ENCODE assay signal across 10 cellular contexts in genomic region chr2:54588244-54588899, GRCh38.
DNase-seq lines count a peak whose midpoint lies in the region; ATAC-seq, FAIRE-seq and TF ChIP-seq lines count a peak whose summit lies in the region.
"Had no signal": no experiment of that assay in that cellular context is flagged by ENCODE, and none has a peak within 500 bp of the region (broad histone marks: within the 10 kb centered on the region; RNA-seq: fewer than 3 reads in every experiment).

No MANE protein-coding gene starts in this region.

- H3K9me3 ChIP-seq in H9 (ENCODE audit: control insufficient read depth, low read depth, low read length), result no peaks in the 10 kb centered on the region

- H3K27ac ChIP-seq in H9 (ENCODE audit: insufficient read length, low read depth, low read length), result no peak overlapping the region

- H2BK5ac ChIP-seq in H9 (ENCODE audit: insufficient read length, low read length), result no peak overlapping the region

- no peak overlapping the region for H3K4me2 ChIP-seq in H9 (ENCODE audit: insufficient read depth, insufficient read length, low read length)

- FAIRE-seq in GM12892 (lab: Jason Lieb, UNC), result peak; percentile 82

- no peak overlapping the region for H2AFZ ChIP-seq in H9 (ENCODE audit: low read length)

- no peak for ATAC-seq in activated T-helper 17 cell treated with anti-CD3 and anti-CD28 coated beads, Interleukin-2, amount 50 U/mL, for 72 hours (replicated peaks)
- ATAC-seq in naive B cell (ENCODE audit: low read depth in 2 of 2) (peak; percentile 14 to 16), HG03565 (IDR thresholded peaks at IDR 0.05; ENCODE audit: unreplicated experiment) (no peak)

- H2BK15ac ChIP-seq in H9 (ENCODE audit: low read depth, low read length), result no peak overlapping the region

- no peak overlapping the region for H4K5ac ChIP-seq in H9 (ENCODE audit: insufficient read length, low read depth, low read length)

- no peak overlapping the region for H2AK5ac ChIP-seq in H9 (ENCODE audit: insufficient read length, low read length)

- no peak overlapping the region for H3K4ac ChIP-seq in H9 (ENCODE audit: low read depth, low read length)

- no peak overlapping the region for H3K56ac ChIP-seq in H9 (ENCODE audit: insufficient read length, low read depth, low read length)

- no peaks in the 10 kb centered on the region for H3K23me2 ChIP-seq in H9 (ENCODE audit: insufficient read length, low read depth, low read length, poor library complexity, severe bottlenecking)

- no peak overlapping the region for H2BK12ac ChIP-seq in H9 (ENCODE audit: insufficient read length, low read depth, low read length)

- no peak overlapping the region for H4K91ac ChIP-seq in H9 (ENCODE audit: insufficient read length, low read depth, low read length)

- H3K14ac ChIP-seq in H9 (ENCODE audit: insufficient read depth, low read length), result no peak overlapping the region

- peaks cover 28% of the 10 kb centered on the region; the same call in 1 of the 2 replicates for H3K79me2 ChIP-seq in H9 (ENCODE audit: insufficient read depth, low read length)

- no peak overlapping the region for H3T11ph ChIP-seq in H9 (ENCODE audit: low read length)

- H3K4me1 Mint-ChIP-seq in H9, result peaks cover 37 to 42% of the 10 kb centered on the region in 2 experiments
- peaks cover 66% of the 10 kb centered on the region for H3K4me1 Mint-ChIP-seq in activated T-helper 17 cell treated with anti-CD3 and anti-CD28 coated beads, Interleukin-2, amount 50 U/mL, for 72 hours
- H3K4me1 Mint-ChIP-seq in naive B cell, result peaks cover 72 to 96% (median 84%) of the 10 kb centered on the region in 3 donors

- no peak for TF ChIP-seq CTCF in H9 (conservative IDR thresholded peaks at IDR 0.05)

- H3K4me3 Mint-ChIP-seq in H9 (no peak overlapping the region), naive B cell (peak overlapping the region in 6 of 8 donors; percentile 10 to 85 (median 47))
- peak overlapping the region; percentile 82 for H3K4me3 Mint-ChIP-seq in activated T-helper 17 cell treated with anti-CD3 and anti-CD28 coated beads, Interleukin-2, amount 50 U/mL, for 72 hours
- H3K4me3 Mint-ChIP-seq: endodermal cell had no signal

- TF ChIP-seq POLR2A in GM12892 (IDR thresholded peaks at IDR 0.05; ENCODE audit: low read depth, low read length), result no peak

- H3K27ac Mint-ChIP-seq in H9 (peak overlapping the region in 2 of 3 experiments; percentile 14 to 93; a peak in 3 of 7 replicates), naive B cell (peak overlapping the region; percentile 58 to 94 (median 80))
- peak overlapping the region; percentile 49 for H3K27ac Mint-ChIP-seq in activated T-helper 17 cell treated with anti-CD3 and anti-CD28 coated beads, Interleukin-2, amount 50 U/mL, for 72 hours

- no peaks in the 10 kb centered on the region; the same call in 1 of the 2 replicates for H3K27me3 ChIP-seq in H9 (ENCODE audit: insufficient read depth, low read length)

- no CpG with 5 or more reads among the region's 1 CpG for WGBS in H9 (ENCODE audit: extremely low coverage, insufficient read length, low lambda C conversion rate)

- H3K23ac ChIP-seq in H9 (ENCODE audit: insufficient read length, low read depth, low read length), result no peak overlapping the region

- no peaks in the 10 kb centered on the region for H3K27me3 Mint-ChIP-seq in H9 (ENCODE audit: low read depth)
- H3K27me3 Mint-ChIP-seq in activated T-helper 17 cell treated with anti-CD3 and anti-CD28 coated beads, Interleukin-2, amount 50 U/mL, for 72 hours, result no peaks in the 10 kb centered on the region
- no peaks in the 10 kb centered on the region for H3K27me3 Mint-ChIP-seq in naive B cell

- H2BK20ac ChIP-seq in H9 (ENCODE audit: low read depth, low read length, poor library complexity, severe bottlenecking), result no peak overlapping the region

- H3K36me3 Mint-ChIP-seq in H9 (ENCODE audit: insufficient read depth in 1 of 3, low read depth in 3 of 3) (peaks cover 0 to 3% (median 2%) of the 10 kb centered on the region in 3 experiments; a peak in 5 of 7 replicates), naive B cell (peaks cover 0 to 2% of the 10 kb centered on the region in 2 donors)
- no peaks in the 10 kb centered on the region for H3K36me3 Mint-ChIP-seq in activated T-helper 17 cell treated with anti-CD3 and anti-CD28 coated beads, Interleukin-2, amount 50 U/mL, for 72 hours (ENCODE audit: low read depth)

- peaks cover 7% of the 10 kb centered on the region for H3K79me1 ChIP-seq in H9 (ENCODE audit: insufficient read depth, low read depth, low read length, poor library complexity, severe bottlenecking)

- no peak overlapping the region for H4K8ac ChIP-seq in H9 (replicated peaks; ENCODE audit: insufficient read length, low read depth, low read length)

- DNase-seq in GM12892 (ENCODE audit: insufficient read length) (no peak), H9 (no peak), naive B cell (no peak), DMS79 (lab: John Stamatoyannopoulos, UW) (no peak), NCI-H1436 (lab: John Stamatoyannopoulos, UW) (no peak), kidney glomerular epithelial cell (lab: John Stamatoyannopoulos, UW) (no peak)
- DNase-seq: activated effector memory CD4-positive, alpha-beta T cell treated with Interleukin-2 at 50 U/mL for 16 hours; endodermal cell had no signal

- no peaks in the 10 kb centered on the region for H3K9me3 Mint-ChIP-seq in H9
- H3K9me3 Mint-ChIP-seq in activated T-helper 17 cell treated with anti-CD3 and anti-CD28 coated beads, Interleukin-2, amount 50 U/mL, for 72 hours, result no peaks in the 10 kb centered on the region
- H3K9me3 Mint-ChIP-seq in naive B cell, result no peaks in the 10 kb centered on the region
- H3K9me3 Mint-ChIP-seq: endodermal cell had no signal

- H3K18ac ChIP-seq in H9 (ENCODE audit: insufficient read length, low read depth, low read length), result no peak overlapping the region

- no peaks in the 10 kb centered on the region for H4K20me1 ChIP-seq in H9 (ENCODE audit: control insufficient read depth, insufficient read depth, insufficient read length)

- H3K9ac ChIP-seq in H9 (ENCODE audit: extremely low read depth, insufficient read length, low read length), result no peak overlapping the region

- peaks cover 17% of the 10 kb centered on the region for H3K4me1 ChIP-seq in H9 (ENCODE audit: insufficient read depth, low read length)

- H2BK120ac ChIP-seq in H9 (ENCODE audit: low read depth, low read length, poor library complexity, severe bottlenecking), result no peak overlapping the region

Comparison
In these comparisons a context has a peak if more than half of its experiments do, and no peak if none do; other contexts are left out.
1. H3K4me3 Mint-ChIP-seq: peak in activated T-helper 17 cell treated with anti-CD3 and anti-CD28 coated beads, Interleukin-2, amount 50 U/mL, for 72 hours (single experiment) and naive B cell (6 of 8); none in H9 (0 of 2).
2. ATAC-seq: peak in naive B cell (2 of 2); none in activated T-helper 17 cell treated with anti-CD3 and anti-CD28 coated beads, Interleukin-2, amount 50 U/mL, for 72 hours (single experiment) and HG03565 (single experiment).
3. Peak in every context shown above with its lines, with median percentiles within 50 percentile points of each other: H3K27ac Mint-ChIP-seq.